In the genomic region with DNA sequence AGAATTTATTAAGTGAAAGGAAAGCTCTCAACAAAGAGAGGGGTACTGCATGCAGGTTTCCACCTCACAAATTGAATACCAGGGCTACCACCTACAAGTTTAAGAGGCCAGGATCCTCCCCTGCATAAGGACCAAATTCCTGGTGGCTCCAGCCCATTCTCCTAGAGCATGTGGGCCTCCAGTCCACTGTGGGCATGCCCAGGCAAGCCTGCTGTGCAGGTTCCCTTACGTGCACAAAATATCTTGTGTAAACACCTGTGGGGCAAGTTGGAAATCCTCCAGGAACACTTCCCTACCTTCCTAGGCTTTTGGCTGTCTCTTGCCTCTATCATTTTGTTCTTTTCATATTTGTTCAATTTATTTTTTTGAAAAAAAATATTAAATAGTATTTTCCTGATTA, we compare ENCODE assay signal across 24 cellular contexts.
DNase-seq lines count a peak whose midpoint lies in the region; ATAC-seq and TF ChIP-seq lines count a peak whose summit lies in the region.
"Had no signal": no experiment of that assay in that cellular context is flagged by ENCODE, and none has a peak within 500 bp of the region (broad histone marks: within the 10 kb centered on the region; RNA-seq: fewer than 3 reads in every experiment).

No MANE protein-coding gene starts in this region.

- no peaks in the 10 kb centered on the region for H3K79me2 ChIP-seq in smooth muscle cell (ENCODE audit: low read depth)

- no peak for ATAC-seq in HG02623 (IDR thresholded peaks at IDR 0.05; ENCODE audit: unreplicated experiment)
- ATAC-seq in GM21526 (IDR thresholded peaks at IDR 0.05; ENCODE audit: low FRiP score, unreplicated experiment) = no peak
- ATAC-seq: activated CD8-positive, alpha-beta T cell treated with anti-CD3 and anti-CD28 coated beads for 36 hours; HCT116; left colon; natural killer cell; stimulated activated naive CD8-positive, alpha-beta T cell treated with anti-CD3 and anti-CD28 coated beads, Interleukin-15, amount 100 ng/mL, for 72 hours; upper lobe of right lung had no signal

- H3F3A ChIP-seq in smooth muscle cell (ENCODE audit: low read depth) = no peaks in the 10 kb centered on the region

- no peak overlapping the region for H3K4me3 ChIP-seq in epithelial cell of esophagus (ENCODE audit: low read length)
- no peak overlapping the region for H3K4me3 ChIP-seq in smooth muscle cell
- H3K4me3 ChIP-seq: BLaER1, cardiac muscle cell, ovary, right atrium auricular region, upper lobe of right lung had no signal

- H3K9me3 ChIP-seq in smooth muscle cell (replicated peaks; ENCODE audit: low read depth) = no peaks in the 10 kb centered on the region
- H3K9me3 ChIP-seq: BLaER1, ovary, right atrium auricular region, upper lobe of right lung had no signal

- peak; percentile 59 for DNase-seq in NCI-H748 (lab: John Stamatoyannopoulos, UW; ENCODE audit: unreplicated experiment)
- DNase-seq in NCI-H748 treated with DMSO at 0.1 percent for 48 hours (lab: John Stamatoyannopoulos, UW) = no peak
- DNase-seq in NCI-H510A (lab: John Stamatoyannopoulos, UW) = peak; percentile 56
- DNase-seq in epithelial cell of esophagus (ENCODE audit: low read depth) = peak; percentile 90
- no peak for DNase-seq in smooth muscle cell (lab: John Stamatoyannopoulos, UW; ENCODE audit: unreplicated experiment)
- no peak for DNase-seq in NCI-H2196 treated with DMSO at 0.1 percent for 48 hours (lab: John Stamatoyannopoulos, UW; ENCODE audit: unreplicated experiment)
- DNase-seq: activated CD4-positive, CD25-positive, alpha-beta regulatory T cell; activated CD8-positive, alpha-beta T cell treated with anti-CD3 and anti-CD28 coated beads for 36 hours; activated gamma-delta T cell treated with Interleukin-2 at 50 U/mL for 16 hours; activated T-cell treated with anti-CD3 and anti-CD28 coated beads for 4 hours; glutamatergic neuron; left colon; natural killer cell; NCI-H1930; ovary; stimulated activated CD4-positive, alpha-beta T cell treated with anti-CD3 and anti-CD28 coated beads, Interleukin-12 subunit alpha, Interleukin-12 subunit beta, amount 100 ng/mL, for 4 hours; stimulated activated naive CD8-positive, alpha-beta T cell treated with anti-CD3 and anti-CD28 coated beads, Interleukin-15, amount 100 ng/mL, for 72 hours; upper lobe of right lung had no signal

- no peaks in the 10 kb centered on the region for H3K27me3 ChIP-seq in smooth muscle cell (ENCODE audit: low read depth)
- H3K27me3 ChIP-seq: BLaER1, cardiac muscle cell, ovary, right atrium auricular region, upper lobe of right lung had no signal

- peaks cover 4% of the 10 kb centered on the region for H3K4me1 ChIP-seq in smooth muscle cell (ENCODE audit: low read depth)
- H3K4me1 ChIP-seq: BLaER1, right atrium auricular region, upper lobe of right lung had no signal

- H3K27ac ChIP-seq in smooth muscle cell (ENCODE audit: low read depth) = peak overlapping the region; percentile 66
- H3K27ac ChIP-seq: BLaER1, cardiac muscle cell, ovary, right atrium auricular region, upper lobe of right lung had no signal

- TF ChIP-seq CTCF in epithelial cell of esophagus (IDR thresholded peaks at IDR 0.05; ENCODE audit: insufficient read depth, low read depth, low read length, missing control alignments) (no peak), smooth muscle cell (IDR thresholded peaks at IDR 0.05; ENCODE audit: borderline replicate concordance, insufficient read depth, poor library complexity, severe bottlenecking) (no peak)

- 0% methylated on average over 1 of the region's 1 CpG for whole genome bisulfite sequencing in smooth muscle cell (ENCODE audit: low lambda C conversion rate)

- no peaks in the 10 kb centered on the region for H3K36me3 ChIP-seq in smooth muscle cell (ENCODE audit: low read depth)
- H3K36me3 ChIP-seq: BLaER1, cardiac muscle cell, ovary, right atrium auricular region, upper lobe of right lung had no signal

- H4K20me1 ChIP-seq in smooth muscle cell (ENCODE audit: low read depth) = no peaks in the 10 kb centered on the region
- H4K20me1 ChIP-seq: BLaER1 had no signal

- H3K4me2 ChIP-seq in smooth muscle cell = no peak overlapping the region
- H3K4me2 ChIP-seq: BLaER1 had no signal

- H2AFZ ChIP-seq in smooth muscle cell (ENCODE audit: low read depth) = peak overlapping the region; percentile 55

- no peak overlapping the region for H3K9ac ChIP-seq in smooth muscle cell (ENCODE audit: low read depth)
- H3K9ac ChIP-seq: BLaER1 had no signal

Comparison
In these comparisons a context has a peak if more than half of its experiments do, and no peak if none do; other contexts are left out.
1. DNase-seq: peak in NCI-H748 (single experiment), NCI-H510A (single experiment) and epithelial cell of esophagus (single experiment); none in NCI-H748 treated with DMSO at 0.1 percent for 48 hours (single experiment), smooth muscle cell (single experiment) and NCI-H2196 treated with DMSO at 0.1 percent for 48 hours (single experiment).